19 cellular contexts compared by ENCODE assay signal in genomic region chr1:183761871-183762270, GRCh38. TPM values are rescaled to one million over a fixed set of nuclear protein-coding genes. Genes with fewer than 3 reads are reported as not detected.
DNase-seq lines count a peak whose midpoint lies in the region; ATAC-seq and TF ChIP-seq lines count a peak whose summit lies in the region.
"Had no signal": no experiment of that assay in that cellular context is flagged by ENCODE, and none has a peak within 500 bp of the region (broad histone marks: within the 10 kb centered on the region; RNA-seq: fewer than 3 reads in every experiment).

No MANE protein-coding gene starts in this region.

- H3K4me1 Mint-ChIP-seq in activated CD4-positive, alpha-beta memory T cell treated with anti-CD3 and anti-CD28 coated beads, Interleukin-2, amount 10 ng/mL, durations not matched to agents 7 days and 5 days: no peaks in the 10 kb centered on the region
- no peaks in the 10 kb centered on the region for H3K4me1 Mint-ChIP-seq in activated T-cell treated with anti-CD3 and anti-CD28 coated beads, Interleukin-2, amount 50 U/mL, for 4 hours (ENCODE audit: low read depth)
- H3K4me1 Mint-ChIP-seq: CD4-positive, alpha-beta memory T cell had no signal

- in situ Hi-C loops in astrocyte of the spinal cord (cut with HindIII; ENCODE audit: low sequenced_read_pairs): no loop called here

- no peak overlapping the region for H3K4me3 ChIP-seq in AG09309 (ENCODE audit: control insufficient read depth, low read depth, low read length)
- H3K4me3 ChIP-seq in astrocyte of the spinal cord (ENCODE audit: low read depth, low read length): no peak overlapping the region
- no peak overlapping the region for H3K4me3 ChIP-seq in fibroblast of the aortic adventitia (ENCODE audit: low read depth, low read length)
- H3K4me3 ChIP-seq: BLaER1, Peyer's patch had no signal

- peak; percentile 18 for DNase-seq in AG09309 (ENCODE audit: low read depth)
- peak; percentile 73 for DNase-seq in M059J (ENCODE audit: low read depth)
- peak; percentile 72 for DNase-seq in astrocyte of the spinal cord (ENCODE audit: low read depth, low spot score)
- DNase-seq in fibroblast of the aortic adventitia (ENCODE audit: low read depth): peak; percentile 82
- DNase-seq in activated CD4-positive, alpha-beta memory T cell treated with anti-CD3 and anti-CD28 coated beads, Interleukin-2, amount 10 ng/mL, durations not matched to agents 7 days and 5 days: no peak
- DNase-seq in islet precursor cell: no peak
- DNase-seq in activated T-cell treated with anti-CD3 and anti-CD28 coated beads, Interleukin-2, amount 50 U/mL, for 4 hours: no peak
- no peak for DNase-seq in NCI-H1436 (lab: John Stamatoyannopoulos, UW)
- DNase-seq: 8988T; CD4-positive, alpha-beta memory T cell; DMS153; KBM-7; NCI-H1048; NCI-H146; NCI-H2029 treated with DMSO at 0.1 percent for 48 hours; NK-92 treated with Interleukin-12 subunit alpha and Interleukin-12 subunit beta, amount 100 ng/mL, for 24 hours; Peyer's patch; Right ventricle myocardium superior had no signal

- no peaks in the 10 kb centered on the region for H3K27me3 Mint-ChIP-seq in activated CD4-positive, alpha-beta memory T cell treated with anti-CD3 and anti-CD28 coated beads, Interleukin-2, amount 10 ng/mL, durations not matched to agents 7 days and 5 days
- no peaks in the 10 kb centered on the region for H3K27me3 Mint-ChIP-seq in activated T-cell treated with anti-CD3 and anti-CD28 coated beads, Interleukin-2, amount 50 U/mL, for 4 hours (ENCODE audit: low read depth)
- H3K27me3 Mint-ChIP-seq: CD4-positive, alpha-beta memory T cell had no signal

- no peak for ATAC-seq in activated T-cell treated with anti-CD3 and anti-CD28 coated beads, Interleukin-2, amount 50 U/mL, for 4 hours

- POLR2A ChIA-PET in activated CD4-positive, alpha-beta memory T cell treated with anti-CD3 and anti-CD28 coated beads, Interleukin-2, amount 10 ng/mL, durations not matched to agents 7 days and 5 days (lab: Charles Lee): no interaction called here

- peaks cover 6% of the 10 kb centered on the region for H3K36me3 Mint-ChIP-seq in activated CD4-positive, alpha-beta memory T cell treated with anti-CD3 and anti-CD28 coated beads, Interleukin-2, amount 10 ng/mL, durations not matched to agents 7 days and 5 days (ENCODE audit: low read depth)
- H3K36me3 Mint-ChIP-seq in activated T-cell treated with anti-CD3 and anti-CD28 coated beads, Interleukin-2, amount 50 U/mL, for 4 hours (ENCODE audit: insufficient read depth): peaks cover 11% of the 10 kb centered on the region

- no peak overlapping the region for H3K27ac Mint-ChIP-seq in activated CD4-positive, alpha-beta memory T cell treated with anti-CD3 and anti-CD28 coated beads, Interleukin-2, amount 10 ng/mL, durations not matched to agents 7 days and 5 days
- H3K27ac Mint-ChIP-seq: CD4-positive, alpha-beta memory T cell had no signal

- peaks cover 16% of the 10 kb centered on the region for H3K9me3 Mint-ChIP-seq in activated CD4-positive, alpha-beta memory T cell treated with anti-CD3 and anti-CD28 coated beads, Interleukin-2, amount 10 ng/mL, durations not matched to agents 7 days and 5 days
- H3K9me3 Mint-ChIP-seq in activated T-cell treated with anti-CD3 and anti-CD28 coated beads, Interleukin-2, amount 50 U/mL, for 4 hours: peaks cover 24% of the 10 kb centered on the region

- no peak overlapping the region for H3K4me3 Mint-ChIP-seq in activated CD4-positive, alpha-beta memory T cell treated with anti-CD3 and anti-CD28 coated beads, Interleukin-2, amount 10 ng/mL, durations not matched to agents 7 days and 5 days
- H3K4me3 Mint-ChIP-seq in activated T-cell treated with anti-CD3 and anti-CD28 coated beads, Interleukin-2, amount 50 U/mL, for 4 hours: no peak overlapping the region
- H3K4me3 Mint-ChIP-seq: CD4-positive, alpha-beta memory T cell had no signal

- TF ChIP-seq CTCF in AG09309 (IDR thresholded peaks at IDR 0.05; ENCODE audit: control insufficient read depth, insufficient read depth, low read depth, low read length, missing control alignments) (no peak), astrocyte of the spinal cord (IDR thresholded peaks at IDR 0.05; ENCODE audit: low read depth, low read length) (no peak), fibroblast of the aortic adventitia (IDR thresholded peaks at IDR 0.05; ENCODE audit: insufficient read depth, low read length) (no peak)

- CTCF ChIA-PET in activated CD4-positive, alpha-beta memory T cell treated with anti-CD3 and anti-CD28 coated beads, Interleukin-2, amount 10 ng/mL, durations not matched to agents 7 days and 5 days (lab: Charles Lee): interaction anchor here (1.3 kb wide), 1 partner anchor 154 kb away, joined by 3 read pairs; no protein-coding TSS in a partner anchor

RNA-seq across cellular contexts. Expression of gene RGL1, which starts 43.0 kb away (rescaled TPM):
- total RNA-seq in M059J (2014; rRNA removed; shearing (Covaris generic)): 9.8 and 18.3 TPM in 2 replicates
- 55.1 and 100 TPM in 2 replicates for total RNA-seq in fibroblast of the aortic adventitia (ENCODE audit: low replicate concordance)
- total RNA-seq in activated CD4-positive, alpha-beta memory T cell treated with anti-CD3 and anti-CD28 coated beads, Interleukin-2, amount 10 ng/mL, durations not matched to agents 7 days and 5 days: 1 to 10 TPM; 2.4 to 2.8 TPM
- under 1 TPM; 0.58 to 0.92 (median 0.68) TPM for total RNA-seq in activated T-cell treated with anti-CD3 and anti-CD28 coated beads, Interleukin-2, amount 50 U/mL, for 4 hours

Comparison
In these comparisons a context has a peak if more than half of its experiments do, and no peak if none do; other contexts are left out.
1. DNase-seq: peak in AG09309 (single experiment), M059J (single experiment), astrocyte of the spinal cord (single experiment) and fibroblast of the aortic adventitia (single experiment); none in activated CD4-positive, alpha-beta memory T cell treated with anti-CD3 and anti-CD28 coated beads, Interleukin-2, amount 10 ng/mL, durations not matched to agents 7 days and 5 days (single experiment), islet precursor cell (single experiment), activated T-cell treated with anti-CD3 and anti-CD28 coated beads, Interleukin-2, amount 50 U/mL, for 4 hours (single experiment) and NCI-H1436 (single experiment).